In the genomic region with DNA sequence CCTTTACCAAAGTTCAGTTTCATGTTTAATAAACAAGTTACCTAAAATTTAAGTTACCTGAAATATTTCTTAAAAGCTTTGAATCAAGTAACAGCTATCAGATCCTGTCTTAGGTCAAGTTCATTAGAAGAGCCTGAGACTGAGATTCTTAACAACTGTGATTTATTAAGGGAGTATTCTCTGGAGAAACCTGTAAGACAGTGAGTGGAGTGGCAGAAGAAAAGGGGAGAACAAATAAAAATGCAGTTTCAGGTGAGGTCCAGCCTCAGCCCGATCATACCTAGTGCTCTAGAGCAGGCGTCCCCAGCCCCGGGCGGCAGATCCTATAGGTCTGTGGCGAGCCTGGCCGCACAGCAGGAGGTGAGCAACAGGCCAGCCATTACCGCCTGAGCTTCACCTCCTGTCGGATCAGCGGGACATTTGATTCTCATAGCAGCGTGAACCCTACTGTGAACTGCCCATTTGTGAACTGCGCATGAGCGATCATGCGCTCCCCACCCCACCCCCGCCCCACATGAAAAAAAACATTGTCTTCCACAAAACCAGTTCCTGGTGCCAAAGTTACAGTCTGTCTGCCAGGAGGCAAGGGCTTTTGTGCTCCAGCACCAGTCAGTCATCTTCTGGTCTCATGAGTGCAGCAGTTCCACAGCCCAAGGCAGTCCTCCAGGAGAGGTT, we compare ENCODE assay signal across 9 cellular contexts. TPM values are rescaled to one million over a fixed set of nuclear protein-coding genes. Genes with fewer than 3 reads are reported as not detected.
DNase-seq lines count a peak whose midpoint lies in the region; ATAC-seq and TF ChIP-seq lines count a peak whose summit lies in the region.
"Had no signal": no experiment of that assay in that cellular context is flagged by ENCODE, and none has a peak within 500 bp of the region (broad histone marks: within the 10 kb centered on the region; RNA-seq: fewer than 3 reads in every experiment).

No MANE protein-coding gene starts in this region.

- H3K36me3 Mint-ChIP-seq in WTC11, result peaks cover 5% of the 10 kb centered on the region
- H3K36me3 Mint-ChIP-seq: activated naive CD8-positive, alpha-beta T cell treated with anti-CD3 and anti-CD28 coated beads, Interleukin-2, amount 10 ng/mL, durations not matched to agents 7 days and 5 days had no signal

- H3K36me3 ChIP-seq in left ventricle myocardium inferior (no peaks in the 10 kb centered on the region), upper lobe of right lung (no peaks in the 10 kb centered on the region)

- H3K27ac ChIP-seq in left ventricle myocardium inferior (replicated peaks) (no peak overlapping the region), upper lobe of right lung (no peak overlapping the region)

- no peaks in the 10 kb centered on the region for H3K27me3 Mint-ChIP-seq in WTC11 (ENCODE audit: low read depth)

- peaks cover 6% of the 10 kb centered on the region for H3K9me3 Mint-ChIP-seq in WTC11
- H3K9me3 Mint-ChIP-seq: activated naive CD8-positive, alpha-beta T cell treated with anti-CD3 and anti-CD28 coated beads, Interleukin-2, amount 10 ng/mL, durations not matched to agents 7 days and 5 days had no signal

- no peaks in the 10 kb centered on the region for H3K4me1 ChIP-seq in left ventricle myocardium inferior
- no peaks in the 10 kb centered on the region for H3K4me1 ChIP-seq in upper lobe of right lung

- intact Hi-C loops in left ventricle myocardium inferior (cut with micrococcal nuclease), result no loop called here
- intact Hi-C loops in Right ventricle myocardium superior (cut with DNase I), result no loop called here
- intact Hi-C loops in upper lobe of right lung (cut with DNase I), result no loop called here

- DNase-seq in left ventricle myocardium inferior, result no peak
- no peak for DNase-seq in Right ventricle myocardium superior
- peak; percentile 71 for DNase-seq in WTC11 (ENCODE audit: low spot score)
- peak; percentile 83 for DNase-seq in islet precursor cell
- peak; percentile 59 for DNase-seq in upper lobe of right lung
- DNase-seq in NCI-H524 treated with DMSO at 0.1 percent for 48 hours (lab: John Stamatoyannopoulos, UW), result no peak
- DNase-seq: activated naive CD8-positive, alpha-beta T cell treated with anti-CD3 and anti-CD28 coated beads, Interleukin-2, amount 10 ng/mL, durations not matched to agents 7 days and 5 days had no signal

- H3K4me3 Mint-ChIP-seq in WTC11, result peak overlapping the region; percentile 52
- H3K4me3 Mint-ChIP-seq: activated naive CD8-positive, alpha-beta T cell treated with anti-CD3 and anti-CD28 coated beads, Interleukin-2, amount 10 ng/mL, durations not matched to agents 7 days and 5 days had no signal

- POLR2A ChIA-PET in WTC11 (lab: Charles Lee), result no interaction called here

- no peak for ATAC-seq in Right ventricle myocardium superior (ENCODE audit: poor library complexity)
- peak; percentile 89 for ATAC-seq in WTC11
- ATAC-seq in upper lobe of right lung, result peak; percentile 76
- no peak for ATAC-seq in HG02973 (IDR thresholded peaks at IDR 0.05; ENCODE audit: unreplicated experiment)
- no peak for ATAC-seq in GM19023 (IDR thresholded peaks at IDR 0.05; ENCODE audit: unreplicated experiment)

- no peak overlapping the region for H3K27ac Mint-ChIP-seq in WTC11
- H3K27ac Mint-ChIP-seq: activated naive CD8-positive, alpha-beta T cell treated with anti-CD3 and anti-CD28 coated beads, Interleukin-2, amount 10 ng/mL, durations not matched to agents 7 days and 5 days had no signal

- CTCF ChIA-PET in WTC11 (lab: Charles Lee), result interaction anchor here (1.5 kb wide), 1 partner anchor 60 kb away, joined by 3 read pairs; the partner anchor contains the start of gene ADGRB3

- H3K4me1 Mint-ChIP-seq in WTC11, result peaks cover 20% of the 10 kb centered on the region
- H3K4me1 Mint-ChIP-seq: activated naive CD8-positive, alpha-beta T cell treated with anti-CD3 and anti-CD28 coated beads, Interleukin-2, amount 10 ng/mL, durations not matched to agents 7 days and 5 days had no signal

- H3K27me3 ChIP-seq in left ventricle myocardium inferior (ENCODE audit: low read depth) (no peaks in the 10 kb centered on the region), upper lobe of right lung (no peaks in the 10 kb centered on the region)

- H3K9me3 ChIP-seq in left ventricle myocardium inferior (replicated peaks) (peaks cover 11% of the 10 kb centered on the region), upper lobe of right lung (no peaks in the 10 kb centered on the region)

- H3K4me3 ChIP-seq in left ventricle myocardium inferior, result peak overlapping the region; percentile 17
- H3K4me3 ChIP-seq in upper lobe of right lung, result no peak overlapping the region

- TF ChIP-seq CTCF in left ventricle myocardium inferior (IDR thresholded peaks at IDR 0.05; ENCODE audit: borderline replicate concordance), result no peak
- no peak for TF ChIP-seq CTCF in WTC11 (IDR thresholded peaks at IDR 0.05)
- TF ChIP-seq CTCF in upper lobe of right lung (IDR thresholded peaks at IDR 0.05), result no peak

TF ChIP-seq in WTC11, 78 proteins besides CTCF, POLR2A, EP300 and RAD21:
- TF ChIP-seq ZNF423 (CRISPR knock-in tag; IDR thresholded peaks at IDR 0.05), result peak; percentile 67
- TF ChIP-seq, protein P1, sequence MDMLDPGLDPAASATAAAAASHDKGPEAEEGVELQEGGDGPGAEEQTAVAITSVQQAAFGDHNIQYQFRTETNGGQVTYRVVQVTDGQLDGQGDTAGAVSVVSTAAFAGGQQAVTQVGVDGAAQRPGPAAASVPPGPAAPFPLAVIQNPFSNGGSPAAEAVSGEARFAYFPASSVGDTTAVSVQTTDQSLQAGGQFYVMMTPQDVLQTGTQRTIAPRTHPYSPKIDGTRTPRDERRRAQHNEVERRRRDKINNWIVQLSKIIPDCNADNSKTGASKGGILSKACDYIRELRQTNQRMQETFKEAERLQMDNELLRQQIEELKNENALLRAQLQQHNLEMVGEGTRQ (CRISPR knock-in tag; IDR thresholded peaks at IDR 0.05), result no peak

RNA-seq across cellular contexts. Expression of gene ADGRB3, which starts 59.2 kb away (rescaled TPM):
- 1.5 TPM for total RNA-seq in left ventricle myocardium inferior
- 2.0 TPM for total RNA-seq in Right ventricle myocardium superior
- total RNA-seq in WTC11 (2021), result 1.0 to 1.9 TPM (median 1.2 TPM) in 3 replicates
- 3.5 TPM for total RNA-seq in upper lobe of right lung
- total RNA-seq: activated naive CD8-positive, alpha-beta T cell treated with anti-CD3 and anti-CD28 coated beads, Interleukin-2, amount 10 ng/mL, durations not matched to agents 7 days and 5 days had no signal

Comparison
In these comparisons a context has a peak if more than half of its experiments do, and no peak if none do; other contexts are left out.
1. DNase-seq: peak in WTC11 (single experiment), islet precursor cell (single experiment) and upper lobe of right lung (single experiment); none in left ventricle myocardium inferior (single experiment), Right ventricle myocardium superior (single experiment) and NCI-H524 treated with DMSO at 0.1 percent for 48 hours (single experiment).
2. ATAC-seq: peak in WTC11 (single experiment) and upper lobe of right lung (single experiment); none in Right ventricle myocardium superior (single experiment), HG02973 (single experiment) and GM19023 (single experiment).